Comparison of ENCODE assay signal across 1 cellular context in genomic region chr16:58474296-58474695, GRCh38.
TF ChIP-seq lines count a peak whose summit lies in the region.

No MANE protein-coding gene starts in this region.

TF ChIP-seq in GM23338, 12 proteins besides CTCF, POLR2A, EP300 and RAD21 (continued from another document):
- no peak for TF ChIP-seq ZNF462 (CRISPR knock-in tag; IDR thresholded peaks at IDR 0.05)
- no peak for TF ChIP-seq ETS1 (IDR thresholded peaks at IDR 0.05)
- no peak for TF ChIP-seq STAT1 (IDR thresholded peaks at IDR 0.05; ENCODE audit: unreplicated experiment)
- TF ChIP-seq REST (IDR thresholded peaks at IDR 0.05; ENCODE audit: unreplicated experiment): no peak
- TF ChIP-seq POLR2AphosphoS5 (IDR thresholded peaks at IDR 0.05; ENCODE audit: low read depth): no peak
- no peak for TF ChIP-seq EZH2 (IDR thresholded peaks at IDR 0.05; ENCODE audit: low read depth, unreplicated experiment)
- TF ChIP-seq ZNF114 (CRISPR knock-in tag; IDR thresholded peaks at IDR 0.05): no peak
- TF ChIP-seq EZH2phosphoT487 (IDR thresholded peaks at IDR 0.05; ENCODE audit: unreplicated experiment): no peak
- no peak for TF ChIP-seq ZNF331 (CRISPR knock-in tag; IDR thresholded peaks at IDR 0.05; ENCODE audit: low read depth)
- TF ChIP-seq NANOG (IDR thresholded peaks at IDR 0.05; ENCODE audit: borderline replicate concordance): no peak
- no peak for TF ChIP-seq CREB1 (CRISPR knock-in tag; IDR thresholded peaks at IDR 0.05; ENCODE audit: low read depth)
TF ChIP-seq in GM23338: peak in this region for 0.
